ENCODE assay signal across 8 cellular contexts in the genomic region with DNA sequence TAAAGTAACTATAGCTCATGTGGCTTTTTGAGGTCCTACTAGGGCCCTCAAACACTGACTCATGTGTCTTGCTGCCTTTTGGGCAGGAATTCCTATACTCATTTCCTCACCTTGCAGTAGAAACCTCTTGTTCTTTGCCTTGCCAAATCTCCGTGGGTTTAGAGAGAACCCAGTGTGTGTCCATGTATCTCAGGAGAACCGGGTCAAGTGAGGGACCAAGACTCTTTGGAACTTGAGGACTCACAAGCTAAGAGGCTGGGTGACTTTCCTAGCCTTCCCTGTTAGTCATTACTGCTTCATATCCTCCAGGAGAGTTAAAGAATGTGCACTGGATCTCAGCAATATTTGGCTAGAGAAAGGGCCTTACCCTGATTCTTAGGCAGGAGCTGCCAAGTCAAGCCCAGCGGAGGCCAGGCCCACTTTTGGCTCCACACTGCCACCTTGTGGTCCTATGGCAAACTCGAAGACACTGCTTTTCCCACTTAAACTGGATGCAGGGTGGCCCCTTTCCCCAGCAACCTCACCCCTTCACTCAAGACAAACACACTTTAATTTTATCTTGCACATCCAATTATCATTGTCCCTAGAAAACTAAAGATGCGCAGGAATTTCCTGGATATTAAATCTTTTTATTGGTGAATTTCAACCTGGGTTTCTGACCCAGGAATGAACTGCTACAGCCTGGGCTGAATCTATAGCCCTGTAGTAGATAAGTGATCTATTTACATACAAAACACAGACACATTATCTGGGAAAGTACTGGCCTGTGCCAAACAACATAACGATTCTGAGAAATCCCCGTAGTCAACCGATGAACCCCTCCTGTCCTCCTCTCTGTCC. TPM values are rescaled to one million over a fixed set of nuclear protein-coding genes. Genes with fewer than 3 reads are reported as not detected.
DNase-seq lines count a peak whose midpoint lies in the region; ATAC-seq and TF ChIP-seq lines count a peak whose summit lies in the region.

No MANE protein-coding gene starts in this region.

- intact Hi-C loops in right cardiac atrium (cut with DNase I): loop anchor here (2.0 to 10.0 kb wide), 7 partner anchors 72 to 189 kb away; no protein-coding TSS in a partner anchor

- H3K9me3 ChIP-seq in BE2C (no peaks in the 10 kb centered on the region), right cardiac atrium (ENCODE audit: control insufficient read depth, low read length) (no peaks in the 10 kb centered on the region)

- no peak overlapping the region for H3K27ac ChIP-seq in right cardiac atrium (ENCODE audit: low read length)

- peak; percentile 76 for DNase-seq in BE2C
- DNase-seq in NCI-H1694 (lab: John Stamatoyannopoulos, UW): peak; percentile 64
- peak; percentile 19 to 70 (median 61) for DNase-seq in T-helper 2 cell
- DNase-seq in amygdala (lab: John Stamatoyannopoulos, UW): peak in 54 of 56 donors; percentile 5 to 90 (median 51)
- peak; percentile 83 to 93 (median 90) for DNase-seq in right cardiac atrium
- DNase-seq in skeletal muscle cell (ENCODE audit: low read depth): peak; percentile 49

- H3K27me3 ChIP-seq in BE2C: no peaks in the 10 kb centered on the region; the same call in 1 of the 2 replicates
- no peaks in the 10 kb centered on the region for H3K27me3 ChIP-seq in right cardiac atrium (ENCODE audit: control insufficient read depth, insufficient read depth)

- peak; percentile 73 for ATAC-seq in GM21737 (IDR thresholded peaks at IDR 0.05; ENCODE audit: unreplicated experiment)
- peak; percentile 84 to 87 for ATAC-seq in right cardiac atrium
- ATAC-seq in HG03342 (IDR thresholded peaks at IDR 0.05; ENCODE audit: unreplicated experiment): no peak

- 36% methylated on average over 8 of the region's 8 CpGs for WGBS in right cardiac atrium

- H3K4me3 ChIP-seq in BE2C (ENCODE audit: low read depth, low read length) (no peak overlapping the region), right cardiac atrium (ENCODE audit: low read length) (no peak overlapping the region), skeletal muscle cell (ENCODE audit: low read depth, low read length) (no peak overlapping the region)

- no peaks in the 10 kb centered on the region for H3K4me1 ChIP-seq in BE2C
- H3K4me1 ChIP-seq in right cardiac atrium (ENCODE audit: control insufficient read depth, insufficient read depth, low read length): no peaks in the 10 kb centered on the region

- no peaks in the 10 kb centered on the region for H3K36me3 ChIP-seq in BE2C

- TF ChIP-seq CTCF in BE2C (IDR thresholded peaks at IDR 0.05; ENCODE audit: low read depth, low read length): peak; percentile 92

RNA-seq across cellular contexts. Expression of a gene that starts 10.6 kb away (rescaled TPM):
- not detected for polyA plus RNA-seq in BE2C (2012; ENCODE audit: insufficient read depth, insufficient read length, low read depth)
- not detected for total RNA-seq in right cardiac atrium
- 0.07 TPM for polyA plus RNA-seq in right cardiac atrium

RNA-seq across cellular contexts. Expression of a gene that starts 53.6 kb away (rescaled TPM):
- not detected for polyA plus RNA-seq in BE2C (2012; ENCODE audit: insufficient read depth, insufficient read length, low read depth)
- total RNA-seq in right cardiac atrium: 1 to 10 TPM in 1 of 4 donors, under 1 TPM in 2, not detected in 1; 0.17 to 1.7 (median 0.82) TPM
- polyA plus RNA-seq in right cardiac atrium: not detected
